23 cellular contexts compared by ENCODE assay signal in genomic region chr14:51525705-51526104, GRCh38.
"Had no signal": no experiment of that assay in that cellular context is flagged by ENCODE, and none has a peak within 500 bp of the region (broad histone marks: within the 10 kb centered on the region; RNA-seq: fewer than 3 reads in every experiment).

No MANE protein-coding gene starts in this region.

- H3K4me3 Mint-ChIP-seq: activated T-helper 17 cell treated with anti-CD3 and anti-CD28 coated beads, Interleukin-2, amount 50 U/mL, for 72 hours; natural killer cell; stimulated activated naive B cell treated with anti-CD40 and anti-IgM and Interleukin-4, amounts not matched to agents 10 μg/mL and 1 μg/mL and 100 μg/mL, for 72 hours; T-helper 1 cell treated with Interleukin-12 subunit alpha and Interleukin-12 subunit beta and Interleukin-4 antibody, amounts not matched to agents 30 μg/mL and 1 μg/mL, for 36 hours had no signal

- H3K36me3 ChIP-seq: gastrocnemius medialis, sigmoid colon, upper lobe of right lung had no signal

- H3K4me1 Mint-ChIP-seq: activated T-helper 17 cell treated with anti-CD3 and anti-CD28 coated beads, Interleukin-2, amount 50 U/mL, for 72 hours; natural killer cell; stimulated activated naive B cell treated with anti-CD40 and anti-IgM and Interleukin-4, amounts not matched to agents 10 μg/mL and 1 μg/mL and 100 μg/mL, for 72 hours had no signal

- H3K27me3 Mint-ChIP-seq: progenitor cell of endocrine pancreas had no signal

- H3K4me1 ChIP-seq: gastrocnemius medialis, upper lobe of right lung had no signal

- H3K36me3 Mint-ChIP-seq: activated naive CD4-positive, alpha-beta T cell treated with anti-CD3 and anti-CD28 coated beads, Interleukin-2, amount 50 U/mL, for 72 hours; natural killer cell; stimulated activated naive B cell treated with anti-CD40 and anti-IgM and Interleukin-4, amounts not matched to agents 10 μg/mL and 1 μg/mL and 100 μg/mL, for 72 hours had no signal

- ATAC-seq: activated T-helper 17 cell treated with anti-CD3 and anti-CD28 coated beads, Interleukin-2, amount 50 U/mL, for 72 hours; gastrocnemius medialis; left ventricle myocardium superior; natural killer cell; stimulated activated naive B cell treated with anti-CD40 and anti-IgM and Interleukin-4, amounts not matched to agents 10 μg/mL and 1 μg/mL and 100 μg/mL, for 72 hours; upper lobe of right lung had no signal

- H3K27ac Mint-ChIP-seq: activated naive CD4-positive, alpha-beta T cell treated with anti-CD3 and anti-CD28 coated beads, Interleukin-2, amount 50 U/mL, for 72 hours; activated T-helper 17 cell treated with anti-CD3 and anti-CD28 coated beads, Interleukin-2, amount 50 U/mL, for 72 hours; natural killer cell; progenitor cell of endocrine pancreas; stimulated activated naive B cell treated with anti-CD40 and anti-IgM and Interleukin-4, amounts not matched to agents 10 μg/mL and 1 μg/mL and 100 μg/mL, for 72 hours; T-helper 1 cell treated with Interleukin-12 subunit alpha and Interleukin-12 subunit beta and Interleukin-4 antibody, amounts not matched to agents 30 μg/mL and 1 μg/mL, for 36 hours had no signal

- H3K9me3 ChIP-seq: gastrocnemius medialis, sigmoid colon, upper lobe of right lung had no signal

- H3K27ac ChIP-seq: gastrocnemius medialis, sigmoid colon, upper lobe of right lung had no signal

- H3K27me3 ChIP-seq: gastrocnemius medialis, sigmoid colon, upper lobe of right lung had no signal

- H3K4me3 ChIP-seq: gastrocnemius medialis, sigmoid colon, upper lobe of right lung had no signal

- DNase-seq: activated CD4-positive, alpha-beta T cell treated with anti-CD3 and anti-CD28 coated beads for 48 hours; activated CD4-positive, CD25-positive, alpha-beta regulatory T cell; activated T-cell treated with anti-CD3 and anti-CD28 coated beads, Interleukin-2, amount 50 U/mL, for 1 hour; central memory CD4-positive, alpha-beta T cell; dermis blood vessel endothelial cell; effector CD8-positive, alpha-beta T cell; gastrocnemius medialis; hippocampal formation; left ventricle myocardium superior; mammary epithelial cell; midbrain; natural killer cell; retina; sigmoid colon; stimulated activated CD4-positive, alpha-beta T cell treated with anti-CD3 and anti-CD28 coated beads, Interleukin-2, amount 100 ng/mL, for 48 hours; stimulated activated CD8-positive, alpha-beta memory T cell treated with anti-CD3 and anti-CD28 coated beads, Interleukin-4, amount 100 ng/mL, for 48 hours; stimulated activated naive B cell treated with anti-CD40 and anti-IgM and Interleukin-4, amounts not matched to agents 10 μg/mL and 1 μg/mL and 100 μg/mL, for 72 hours; upper lobe of right lung had no signal

- H3K9me3 Mint-ChIP-seq: activated naive CD4-positive, alpha-beta T cell treated with anti-CD3 and anti-CD28 coated beads, Interleukin-2, amount 50 U/mL, for 72 hours; activated T-helper 17 cell treated with anti-CD3 and anti-CD28 coated beads, Interleukin-2, amount 50 U/mL, for 72 hours; natural killer cell; stimulated activated naive B cell treated with anti-CD40 and anti-IgM and Interleukin-4, amounts not matched to agents 10 μg/mL and 1 μg/mL and 100 μg/mL, for 72 hours; T-helper 1 cell treated with Interleukin-12 subunit alpha and Interleukin-12 subunit beta and Interleukin-4 antibody, amounts not matched to agents 30 μg/mL and 1 μg/mL, for 36 hours had no signal

- FAIRE-seq: astrocyte had no signal
